ENCODE assay signal across 12 cellular contexts in the genomic region with DNA sequence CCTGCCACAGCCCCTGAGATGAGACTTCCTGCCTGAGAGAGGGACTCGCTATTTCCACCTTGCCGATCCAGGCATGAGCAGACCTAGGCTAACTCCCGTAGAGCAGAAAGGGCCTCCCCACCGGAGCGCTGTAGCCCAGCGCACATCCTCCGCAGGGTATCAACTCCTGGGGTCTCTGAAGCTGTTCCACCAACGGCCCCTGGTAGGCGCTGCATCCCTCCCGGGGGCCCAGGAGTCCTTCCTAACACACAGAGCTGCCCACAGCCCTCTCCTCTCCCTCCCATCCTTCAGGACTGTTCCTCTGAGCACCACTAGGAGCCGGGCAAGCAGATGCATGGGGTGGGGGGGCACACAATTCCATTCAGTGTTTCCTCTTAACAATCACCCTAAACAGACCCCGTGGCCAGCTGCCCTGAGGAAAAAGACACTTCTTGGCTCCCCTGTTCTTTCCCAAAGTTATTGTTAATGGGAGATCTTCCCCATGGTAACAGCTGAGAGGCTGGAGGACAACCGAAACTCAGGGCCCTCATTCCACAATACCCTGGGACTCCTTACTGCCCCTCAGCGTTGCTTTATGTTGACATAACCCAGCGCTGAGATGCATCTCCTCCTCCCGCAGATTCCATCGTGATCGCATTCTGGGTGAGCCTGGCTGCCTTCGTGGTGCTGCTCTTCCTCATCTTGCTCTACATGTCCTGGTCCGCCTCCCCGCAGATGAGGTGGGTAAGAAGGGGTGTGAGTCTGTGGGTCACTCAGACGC. TPM values are rescaled to one million over a fixed set of nuclear protein-coding genes. Genes with fewer than 3 reads are reported as not detected.
DNase-seq lines count a peak whose midpoint lies in the region; FAIRE-seq and TF ChIP-seq lines count a peak whose summit lies in the region.
"Had no signal": no experiment of that assay in that cellular context is flagged by ENCODE, and none has a peak within 500 bp of the region (broad histone marks: within the 10 kb centered on the region; RNA-seq: fewer than 3 reads in every experiment).

No MANE protein-coding gene starts in this region.

- H2BK20ac ChIP-seq in H1 (ENCODE audit: low read length), result no peak overlapping the region

- peaks cover 0 to under 1% (median 0%) of the 10 kb centered on the region in 4 experiments; a peak in 2 of 8 replicates for H3K36me3 ChIP-seq in H1 (ENCODE audit: control insufficient read depth in 2 of 4, insufficient read depth in 4 of 4, low read length in 3 of 4)

- H4K5ac ChIP-seq in H1 (ENCODE audit: insufficient read length, low read depth, low read length), result no peak overlapping the region

- peaks cover 0 to 7% (median 4%) of the 10 kb centered on the region in 4 experiments; a peak in 5 of 7 replicates for H3K4me1 ChIP-seq in H1 (replicated peaks in 1 of 4; ENCODE audit: control insufficient read depth in 3 of 4, insufficient read depth in 4 of 4, low read length in 3 of 4)

- peak overlapping the region; percentile 75; the same call in 1 of the 2 replicates for H4K8ac ChIP-seq in H1 (ENCODE audit: extremely low read depth, insufficient read depth, low read length)

- H3K4me1 Mint-ChIP-seq in Calu3 (ENCODE audit: low read depth, unreplicated experiment), result no peaks in the 10 kb centered on the region
- H3K4me1 Mint-ChIP-seq: mesothelial cell of epicardium had no signal

- intact Hi-C loops in Calu3 (cut with micrococcal nuclease; ENCODE audit: unreplicated experiment), result no loop called here

- peak; percentile 57 for FAIRE-seq in H1 (lab: Jason Lieb, UNC)

- peaks cover 3% of the 10 kb centered on the region; the same call in 1 of the 2 replicates for H3K79me1 ChIP-seq in H1 (ENCODE audit: low read depth, low read length)

- TF ChIP-seq EP300 in H1 (IDR thresholded peaks at IDR 0.05; ENCODE audit: borderline replicate concordance in 1 of 2, low read depth in 2 of 2, low read length in 2 of 2), result no peak

- no peak overlapping the region; the same call in 1 of the 2 replicates for H2AK5ac ChIP-seq in H1 (ENCODE audit: low read depth, low read length)

- H3K27ac Mint-ChIP-seq in Calu3 (ENCODE audit: unreplicated experiment), result no peak overlapping the region
- H3K27ac Mint-ChIP-seq: mesothelial cell of epicardium had no signal

- H4K20me1 ChIP-seq in H1 (replicated peaks in 1 of 2; ENCODE audit: control insufficient read depth in 1 of 2, insufficient read depth in 2 of 2, low read length in 2 of 2), result peaks cover 2% of the 10 kb centered on the region in 2 experiments

- 55% methylated on average over 22 of the region's 22 CpGs; no CpG with 5 or more reads in 1 of the 2 experiments for WGBS in H1 (ENCODE audit: extremely low coverage in 1 of 2, insufficient coverage in 1 of 2, insufficient read length in 1 of 2, insufficient replicate concordance in 2 of 2, low coverage in 1 of 2, low lambda C conversion rate in 2 of 2, missing lambda C conversion rate in 1 of 2), 2 experiments

- no peaks in the 10 kb centered on the region for H3K9me3 Mint-ChIP-seq in Calu3 (ENCODE audit: low read depth, unreplicated experiment)
- H3K9me3 Mint-ChIP-seq: mesothelial cell of epicardium had no signal

- H3K9ac ChIP-seq in H1 (replicated peaks in 1 of 4; ENCODE audit: extremely low read depth in 1 of 4, low read depth in 3 of 4, low read length in 3 of 4), result no peak overlapping the region; a peak in 1 of 7 replicates

- H3K27me3 ChIP-seq in H1 (replicated peaks in 1 of 4; ENCODE audit: control insufficient read depth in 3 of 4, extremely low read depth in 1 of 4, insufficient read depth in 3 of 4, low read length in 3 of 4), result no peaks in the 10 kb centered on the region
- H3K27me3 ChIP-seq: MG63 had no signal

- H3K23me2 ChIP-seq in H1 (ENCODE audit: low read depth, low read length), result no peaks in the 10 kb centered on the region

- no peak overlapping the region for H3K18ac ChIP-seq in H1 (ENCODE audit: extremely low read depth, low read length)

- H3K4me2 ChIP-seq in H1 (ENCODE audit: insufficient read depth in 1 of 2, low read depth in 2 of 2, low read length in 2 of 2), result peak overlapping the region; percentile 29 to 30; a peak in 3 of 4 replicates

- no peak overlapping the region for H3K4ac ChIP-seq in H1 (replicated peaks; ENCODE audit: insufficient read length, low read depth, low read length)

- H3K56ac ChIP-seq in H1 (replicated peaks; ENCODE audit: insufficient read length, low read depth, low read length), result no peak overlapping the region

- H2AFZ ChIP-seq in H1 (ENCODE audit: low read length), result peak overlapping the region; percentile 33; the same call in 1 of the 2 replicates

- CTCF ChIA-PET in H1 (lab: Charles Lee; ENCODE audit: partially characterized antibody), result interaction anchor here (0.6 to 2.6 kb wide), 21 partner anchors 8 to 786 kb away, joined by 3 to 13 read pairs (median 4); no protein-coding TSS in a partner anchor
- CTCF ChIA-PET in Calu3 (lab: Charles Lee), result interaction anchor here (1.2 kb wide), 1 partner anchor 11 kb away, joined by 3 read pairs; no protein-coding TSS in a partner anchor

- H3K27ac ChIP-seq in H1 (ENCODE audit: low read depth, low read length), result no peak overlapping the region

- H2BK5ac ChIP-seq in H1 (ENCODE audit: low read depth, low read length), result no peak overlapping the region

- H3K4me3 ChIP-seq in AG09309 (ENCODE audit: control insufficient read depth, low read depth, low read length), result no peak overlapping the region
- H3K4me3 ChIP-seq in H1 (ENCODE audit: extremely low read depth in 1 of 4, insufficient read depth in 2 of 4, low read depth in 3 of 4, low read length in 4 of 4), result peak overlapping the region in 1 of 4 experiments; percentile 2; a peak in 1 of 8 replicates
- H3K4me3 ChIP-seq: MG63 had no signal

- no peak overlapping the region for H3K23ac ChIP-seq in H1 (ENCODE audit: insufficient read length)

- TF ChIP-seq CTCF in AG09309 (IDR thresholded peaks at IDR 0.05; ENCODE audit: control insufficient read depth, insufficient read depth, low read depth, low read length, missing control alignments), result peak; percentile 15
- TF ChIP-seq CTCF in H1 (IDR thresholded peaks at IDR 0.05; ENCODE audit: control extremely low read depth in 1 of 3, insufficient read depth in 1 of 3, low read depth in 1 of 3, low read length in 3 of 3), result peak; percentile 78 to 95 (median 93)
- no peak for TF ChIP-seq CTCF in Calu3 (IDR thresholded peaks at IDR 0.05; ENCODE audit: unreplicated experiment)

- peak; percentile 71 to 72 for TF ChIP-seq RAD21 in H1 (IDR thresholded peaks at IDR 0.05 in 1 of 2, conservative IDR thresholded peaks at IDR 0.05 in 1 of 2; ENCODE audit: low read depth in 2 of 2, low read length in 2 of 2)

- BruUV-seq in Calu3 (replicated peaks; lab: Mats Ljungman, UMichigan), result no TSS peak

- TF ChIP-seq POLR2A in H1 (IDR thresholded peaks at IDR 0.05; ENCODE audit: control extremely low read depth in 1 of 2, low read depth in 2 of 2, low read length in 2 of 2), result no peak

- no peak overlapping the region for H2BK12ac ChIP-seq in H1 (ENCODE audit: low read depth, low read length)

- no peak overlapping the region for H2BK15ac ChIP-seq in H1 (ENCODE audit: low read length)

- H3K9me3 ChIP-seq in H1 (ENCODE audit: insufficient read depth in 2 of 2, low read depth in 1 of 2, low read length in 1 of 2), result no peaks in the 10 kb centered on the region
- H3K9me3 ChIP-seq: MG63 had no signal

- H2BK120ac ChIP-seq in H1 (replicated peaks; ENCODE audit: low read depth, low read length), result no peak overlapping the region

- no peak overlapping the region for H3K14ac ChIP-seq in H1 (ENCODE audit: insufficient read length)

- POLR2A ChIA-PET in H1 (lab: Charles Lee; ENCODE audit: partially characterized antibody), result interaction anchor here (0.9 kb wide), 1 partner anchor 299 kb away, joined by 3 read pairs; no protein-coding TSS in a partner anchor

- no peak overlapping the region for H3K4me3 Mint-ChIP-seq in Calu3 (ENCODE audit: low read depth, unreplicated experiment)
- H3K4me3 Mint-ChIP-seq: mesothelial cell of epicardium had no signal

- no peaks in the 10 kb centered on the region for H3K27me3 Mint-ChIP-seq in Calu3 (ENCODE audit: unreplicated experiment)

- DNase-seq in AG09309 (ENCODE audit: low read depth) (no peak), HuH-7 (ENCODE audit: low spot score) (peak; percentile 34), H1 (ENCODE audit: low read depth in 1 of 2, low spot score in 2 of 2) (peak; percentile 86 to 89), medulla oblongata (ENCODE audit: extremely low spot score) (peak; percentile 94), Calu3 (no peak), glomerular visceral epithelial cell (ENCODE audit: extremely low spot score) (no peak), NCI-H2029 treated with DMSO at 0.1 percent for 48 hours (lab: John Stamatoyannopoulos, UW) (no peak)
- DNase-seq in stimulated activated CD4-positive, alpha-beta T cell treated with anti-CD3 and anti-CD28 coated beads, Interleukin-4, amount 100 ng/mL, for 4 hours, result no peak
- DNase-seq: MG63; RPMI8226; stimulated activated CD4-positive, alpha-beta T cell treated with anti-CD3 and anti-CD28 coated beads, Interleukin-4, amount 100 ng/mL, for 1 hour had no signal

- no peaks in the 10 kb centered on the region for H3K79me2 ChIP-seq in H1 (ENCODE audit: control insufficient read depth in 1 of 2, insufficient read depth in 2 of 2, low read length in 2 of 2)

- H3K36me3 Mint-ChIP-seq in Calu3 (ENCODE audit: insufficient read depth, unreplicated experiment), result peaks cover 10% of the 10 kb centered on the region

- H4K91ac ChIP-seq in H1 (replicated peaks; ENCODE audit: insufficient read length, low read length), result no peak overlapping the region

RNA-seq across cellular contexts. Expression of a gene that starts 7.5 kb away (rescaled TPM):
- not detected in 2 replicates for total RNA-seq in H1 (2021; fragmentation: NEBNext Ultra II Directional; extraction: Animal tissue kit (Norgen Biotek cat#: 25700))
- polyA plus RNA-seq in H1 (2011; rRNA removed), result not detected in 2 replicates
- polyA plus RNA-seq in H1 (2011; cell fraction: cytosol; rRNA removed), result not detected
- polyA plus RNA-seq in H1 (2011; cell fraction: nucleus; rRNA removed), result not detected
- polyA plus RNA-seq in H1 (2012, experiment 1 of 2), result not detected in 4 replicates
- polyA plus RNA-seq in H1 (2012, experiment 2 of 2), result not detected
- polyA plus RNA-seq in H1 (2013, experiment 1 of 2), result not detected
- polyA plus RNA-seq in H1 (2013, experiment 2 of 2), result not detected
- polyA minus RNA-seq in H1 (2011; rRNA and poly(A)+ RNA removed), result not detected in 2 replicates
- not detected for polyA minus RNA-seq in H1 (2011; cell fraction: cytosol; rRNA and poly(A)+ RNA removed)
- polyA minus RNA-seq in H1 (2011; cell fraction: nucleus; rRNA and poly(A)+ RNA removed), result not detected
- total RNA-seq in Calu3 (2022), result not detected in 2 replicates
- total RNA-seq: mesothelial cell of epicardium had no signal

RNA-seq across cellular contexts. Expression of a gene that starts 27.4 kb away (rescaled TPM):
- 53.0 and 59.6 TPM in 2 replicates for total RNA-seq in H1 (2021; fragmentation: NEBNext Ultra II Directional; extraction: Animal tissue kit (Norgen Biotek cat#: 25700))
- polyA plus RNA-seq in H1 (2011; rRNA removed), result 28.6 and 28.9 TPM in 2 replicates
- polyA plus RNA-seq in H1 (2011; cell fraction: cytosol; rRNA removed), result 52.1 TPM
- 13.5 TPM for polyA plus RNA-seq in H1 (2011; cell fraction: nucleus; rRNA removed)
- polyA plus RNA-seq in H1 (2012, experiment 1 of 2), result 31.0 to 40.4 TPM (median 34.6 TPM) in 4 replicates
- 11.6 TPM for polyA plus RNA-seq in H1 (2012, experiment 2 of 2)
- polyA plus RNA-seq in H1 (2013, experiment 1 of 2), result 66.9 TPM
- polyA plus RNA-seq in H1 (2013, experiment 2 of 2), result 66.8 TPM
- polyA minus RNA-seq in H1 (2011; rRNA and poly(A)+ RNA removed), result 4.9 and 7.3 TPM in 2 replicates
- polyA minus RNA-seq in H1 (2011; cell fraction: cytosol; rRNA and poly(A)+ RNA removed), result 8.8 TPM
- 7.1 TPM for polyA minus RNA-seq in H1 (2011; cell fraction: nucleus; rRNA and poly(A)+ RNA removed)
- total RNA-seq in Calu3 (2022), result 10.9 and 13.7 TPM in 2 replicates

Comparison
In these comparisons a context has a peak if more than half of its experiments do, and no peak if none do; other contexts are left out.
1. DNase-seq: peak in HuH-7 (single experiment), H1 (2 of 2) and medulla oblongata (single experiment); none in AG09309 (single experiment), Calu3 (single experiment), stimulated activated CD4-positive, alpha-beta T cell treated with anti-CD3 and anti-CD28 coated beads, Interleukin-4, amount 100 ng/mL, for 4 hours (0 of 2), glomerular visceral epithelial cell (single experiment) and NCI-H2029 treated with DMSO at 0.1 percent for 48 hours (single experiment).